Comparison of ENCODE assay signal across 1 cellular context in the genomic region with DNA sequence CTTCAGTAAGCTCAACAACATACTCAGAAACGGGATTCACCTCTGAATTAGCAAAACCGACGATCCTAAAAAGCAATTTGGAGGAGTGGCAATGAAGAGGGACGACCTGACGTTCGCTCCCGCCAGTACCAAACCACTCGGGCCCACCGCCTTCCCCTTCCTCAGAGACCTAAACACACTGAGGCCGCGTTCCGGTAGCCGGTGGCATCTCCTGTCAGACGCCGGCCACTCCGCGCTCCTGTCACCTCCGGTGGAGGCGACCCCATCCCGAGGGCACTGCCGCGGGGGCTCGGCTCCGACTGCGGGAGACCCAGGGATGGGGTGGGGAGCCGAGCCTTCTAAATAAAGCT.
TF ChIP-seq lines count a peak whose summit lies in the region.

No MANE protein-coding gene starts in this region.

TF ChIP-seq in GM23338, 12 proteins besides CTCF, POLR2A, EP300 and RAD21 (continued from another document):
- TF ChIP-seq, protein P1, sequence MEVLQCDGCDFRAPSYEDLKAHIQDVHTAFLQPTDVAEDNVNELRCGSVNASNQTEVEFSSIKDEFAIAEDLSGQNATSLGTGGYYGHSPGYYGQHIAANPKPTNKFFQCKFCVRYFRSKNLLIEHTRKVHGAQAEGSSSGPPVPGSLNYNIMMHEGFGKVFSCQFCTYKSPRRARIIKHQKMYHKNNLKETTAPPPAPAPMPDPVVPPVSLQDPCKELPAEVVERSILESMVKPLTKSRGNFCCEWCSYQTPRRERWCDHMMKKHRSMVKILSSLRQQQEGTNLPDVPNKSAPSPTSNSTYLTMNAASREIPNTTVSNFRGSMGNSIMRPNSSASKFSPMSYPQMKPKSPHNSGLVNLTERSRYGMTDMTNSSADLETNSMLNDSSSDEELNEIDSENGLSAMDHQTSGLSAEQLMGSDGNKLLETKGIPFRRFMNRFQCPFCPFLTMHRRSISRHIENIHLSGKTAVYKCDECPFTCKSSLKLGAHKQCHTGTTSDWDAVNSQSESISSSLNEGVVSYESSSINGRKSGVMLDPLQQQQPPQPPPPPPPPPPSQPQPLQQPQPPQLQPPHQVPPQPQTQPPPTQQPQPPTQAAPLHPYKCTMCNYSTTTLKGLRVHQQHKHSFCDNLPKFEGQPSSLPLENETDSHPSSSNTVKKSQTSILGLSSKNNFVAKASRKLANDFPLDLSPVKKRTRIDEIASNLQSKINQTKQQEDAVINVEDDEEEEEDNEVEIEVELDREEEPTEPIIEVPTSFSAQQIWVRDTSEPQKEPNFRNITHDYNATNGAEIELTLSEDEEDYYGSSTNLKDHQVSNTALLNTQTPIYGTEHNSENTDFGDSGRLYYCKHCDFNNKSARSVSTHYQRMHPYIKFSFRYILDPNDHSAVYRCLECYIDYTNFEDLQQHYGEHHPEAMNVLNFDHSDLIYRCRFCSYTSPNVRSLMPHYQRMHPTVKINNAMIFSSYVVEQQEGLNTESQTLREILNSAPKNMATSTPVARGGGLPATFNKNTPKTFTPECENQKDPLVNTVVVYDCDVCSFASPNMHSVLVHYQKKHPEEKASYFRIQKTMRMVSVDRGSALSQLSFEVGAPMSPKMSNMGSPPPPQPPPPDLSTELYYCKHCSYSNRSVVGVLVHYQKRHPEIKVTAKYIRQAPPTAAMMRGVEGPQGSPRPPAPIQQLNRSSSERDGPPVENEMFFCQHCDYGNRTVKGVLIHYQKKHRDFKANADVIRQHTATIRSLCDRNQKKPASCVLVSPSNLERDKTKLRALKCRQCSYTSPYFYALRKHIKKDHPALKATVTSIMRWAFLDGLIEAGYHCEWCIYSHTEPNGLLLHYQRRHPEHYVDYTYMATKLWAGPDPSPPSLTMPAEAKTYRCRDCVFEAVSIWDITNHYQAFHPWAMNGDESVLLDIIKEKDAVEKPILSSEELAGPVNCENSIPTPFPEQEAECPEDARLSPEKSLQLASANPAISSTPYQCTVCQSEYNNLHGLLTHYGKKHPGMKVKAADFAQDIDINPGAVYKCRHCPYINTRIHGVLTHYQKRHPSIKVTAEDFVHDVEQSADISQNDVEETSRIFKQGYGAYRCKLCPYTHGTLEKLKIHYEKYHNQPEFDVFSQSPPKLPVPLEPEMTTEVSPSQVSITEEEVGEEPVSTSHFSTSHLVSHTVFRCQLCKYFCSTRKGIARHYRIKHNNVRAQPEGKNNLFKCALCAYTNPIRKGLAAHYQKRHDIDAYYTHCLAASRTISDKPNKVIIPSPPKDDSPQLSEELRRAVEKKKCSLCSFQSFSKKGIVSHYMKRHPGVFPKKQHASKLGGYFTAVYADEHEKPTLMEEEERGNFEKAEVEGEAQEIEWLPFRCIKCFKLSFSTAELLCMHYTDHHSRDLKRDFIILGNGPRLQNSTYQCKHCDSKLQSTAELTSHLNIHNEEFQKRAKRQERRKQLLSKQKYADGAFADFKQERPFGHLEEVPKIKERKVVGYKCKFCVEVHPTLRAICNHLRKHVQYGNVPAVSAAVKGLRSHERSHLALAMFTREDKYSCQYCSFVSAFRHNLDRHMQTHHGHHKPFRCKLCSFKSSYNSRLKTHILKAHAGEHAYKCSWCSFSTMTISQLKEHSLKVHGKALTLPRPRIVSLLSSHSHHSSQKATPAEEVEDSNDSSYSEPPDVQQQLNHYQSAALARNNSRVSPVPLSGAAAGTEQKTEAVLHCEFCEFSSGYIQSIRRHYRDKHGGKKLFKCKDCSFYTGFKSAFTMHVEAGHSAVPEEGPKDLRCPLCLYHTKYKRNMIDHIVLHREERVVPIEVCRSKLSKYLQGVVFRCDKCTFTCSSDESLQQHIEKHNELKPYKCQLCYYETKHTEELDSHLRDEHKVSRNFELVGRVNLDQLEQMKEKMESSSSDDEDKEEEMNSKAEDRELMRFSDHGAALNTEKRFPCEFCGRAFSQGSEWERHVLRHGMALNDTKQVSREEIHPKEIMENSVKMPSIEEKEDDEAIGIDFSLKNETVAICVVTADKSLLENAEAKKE (CRISPR knock-in tag; IDR thresholded peaks at IDR 0.05), result no peak
- TF ChIP-seq POLR2AphosphoS5 (IDR thresholded peaks at IDR 0.05; ENCODE audit: low read depth) (no peak), CREB1 (CRISPR knock-in tag; IDR thresholded peaks at IDR 0.05; ENCODE audit: low read depth) (no peak), EZH2phosphoT487 (IDR thresholded peaks at IDR 0.05; ENCODE audit: unreplicated experiment) (no peak), NANOG (IDR thresholded peaks at IDR 0.05; ENCODE audit: borderline replicate concordance) (no peak), STAT1 (IDR thresholded peaks at IDR 0.05; ENCODE audit: unreplicated experiment) (no peak), EZH2 (IDR thresholded peaks at IDR 0.05; ENCODE audit: low read depth, unreplicated experiment) (no peak)
- TF ChIP-seq, protein P2, sequence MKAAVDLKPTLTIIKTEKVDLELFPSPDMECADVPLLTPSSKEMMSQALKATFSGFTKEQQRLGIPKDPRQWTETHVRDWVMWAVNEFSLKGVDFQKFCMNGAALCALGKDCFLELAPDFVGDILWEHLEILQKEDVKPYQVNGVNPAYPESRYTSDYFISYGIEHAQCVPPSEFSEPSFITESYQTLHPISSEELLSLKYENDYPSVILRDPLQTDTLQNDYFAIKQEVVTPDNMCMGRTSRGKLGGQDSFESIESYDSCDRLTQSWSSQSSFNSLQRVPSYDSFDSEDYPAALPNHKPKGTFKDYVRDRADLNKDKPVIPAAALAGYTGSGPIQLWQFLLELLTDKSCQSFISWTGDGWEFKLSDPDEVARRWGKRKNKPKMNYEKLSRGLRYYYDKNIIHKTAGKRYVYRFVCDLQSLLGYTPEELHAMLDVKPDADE (IDR thresholded peaks at IDR 0.05), result no peak
